ENCODE assay signal across 10 cellular contexts in genomic region chr9:35798658-35799366, GRCh38. TPM values are rescaled to one million over a fixed set of nuclear protein-coding genes. Genes with fewer than 3 reads are reported as not detected.
DNase-seq lines count a peak whose midpoint lies in the region; ATAC-seq and TF ChIP-seq lines count a peak whose summit lies in the region.
"Had no signal": no experiment of that assay in that cellular context is flagged by ENCODE, and none has a peak within 500 bp of the region (broad histone marks: within the 10 kb centered on the region; RNA-seq: fewer than 3 reads in every experiment).

No MANE protein-coding gene starts in this region.

- ATAC-seq in HG03469 (IDR thresholded peaks at IDR 0.05; ENCODE audit: unreplicated experiment) = peak; percentile 59
- ATAC-seq in omental fat pad (ENCODE audit: low FRiP score) = peak; percentile 30
- no peak for ATAC-seq in GM18907 (IDR thresholded peaks at IDR 0.05; ENCODE audit: unreplicated experiment)
- no peak for ATAC-seq in left cardiac atrium
- no peak for ATAC-seq in HG03457 (IDR thresholded peaks at IDR 0.05; ENCODE audit: unreplicated experiment)
- ATAC-seq in HG03025 (IDR thresholded peaks at IDR 0.05; ENCODE audit: low FRiP score, unreplicated experiment) = no peak

- H3K9me3 ChIP-seq in adipocyte (ENCODE audit: control insufficient read depth, low read length) = no peaks in the 10 kb centered on the region

- peaks cover 22% of the 10 kb centered on the region for H3K4me1 ChIP-seq in adipocyte (ENCODE audit: control insufficient read depth, insufficient read depth, low read length)

- no peak for TF ChIP-seq CTCF in omental fat pad (IDR thresholded peaks at IDR 0.05)

- no peak overlapping the region for H3K4me3 ChIP-seq in adipocyte (ENCODE audit: low read length)

- DNase-seq in DMS53 treated with DMSO at 0.1 percent for 48 hours (lab: John Stamatoyannopoulos, UW; ENCODE audit: unreplicated experiment) (peak; percentile 25), adipocyte (ENCODE audit: low read depth) (peak; percentile 21), omental fat pad (ENCODE audit: low spot score) (no peak), left cardiac atrium (no peak)
- DNase-seq: T-helper 9 cell had no signal

- peaks cover 35% of the 10 kb centered on the region for H3K36me3 ChIP-seq in adipocyte (ENCODE audit: control insufficient read depth, insufficient read depth, low read length, severe bottlenecking)

- H3K9ac ChIP-seq in adipocyte (ENCODE audit: low read length) = no peak overlapping the region

- no peaks in the 10 kb centered on the region for H3K27me3 ChIP-seq in adipocyte (replicated peaks; ENCODE audit: control insufficient read depth, insufficient read depth, low read length)

- intact Hi-C loops in left cardiac atrium (cut with DNase I) = loop anchor here in 1 of 2 donors (10.0 kb wide), 1 partner anchor 86 kb away; no protein-coding TSS in a partner anchor

RNA-seq across cellular contexts. Expression of gene NPR2, which starts 7.4 kb away (rescaled TPM):
- 10 to 100 TPM; 13.7 to 28.2 (median 24.3) TPM for total RNA-seq in omental fat pad
- 10 to 100 TPM; 21.1 to 24.3 TPM for total RNA-seq in left cardiac atrium

RNA-seq across cellular contexts. Expression of gene SPAG8, which starts 13.2 kb away (rescaled TPM):
- 1 to 10 TPM in 2 of 4 donors, under 1 TPM in 1, not detected in 1; 0.65 to 2.8 (median 2.0) TPM for total RNA-seq in omental fat pad
- 1 to 10 TPM; 1.3 to 1.9 TPM for total RNA-seq in left cardiac atrium

RNA-seq across cellular contexts. Expression of gene HINT2, which starts 16.0 kb away (rescaled TPM):
- total RNA-seq in omental fat pad (10 to 100 TPM; 19.8 to 49.7 (median 40.6) TPM), left cardiac atrium (10 to 100 TPM; 53.4 to 54.3 TPM)

RNA-seq across cellular contexts. Expression of gene FAM221B, which starts 29.7 kb away (rescaled TPM):
- total RNA-seq in omental fat pad (not detected), left cardiac atrium (not detected)
- total RNA-seq: pulmonary artery endothelial cell had no signal

RNA-seq across cellular contexts. Expression of gene TMEM8B, which starts 30.2 kb away (rescaled TPM):
- total RNA-seq in omental fat pad (10 to 100 TPM in 1 of 4 donors, 1 to 10 TPM in 3; 2.7 to 13.2 (median 4.6) TPM), left cardiac atrium (10 to 100 TPM; 14.7 to 15.6 TPM)

Comparison
In these comparisons a context has a peak if more than half of its experiments do, and no peak if none do; other contexts are left out.
1. DNase-seq: peak in DMS53 treated with DMSO at 0.1 percent for 48 hours (single experiment) and adipocyte (single experiment); none in omental fat pad (single experiment) and left cardiac atrium (single experiment).
2. ATAC-seq: peak in HG03469 (single experiment) and omental fat pad (single experiment); none in GM18907 (single experiment), left cardiac atrium (0 of 2), HG03457 (single experiment) and HG03025 (single experiment).